ENCODE assay signal across 20 cellular contexts in the genomic region with DNA sequence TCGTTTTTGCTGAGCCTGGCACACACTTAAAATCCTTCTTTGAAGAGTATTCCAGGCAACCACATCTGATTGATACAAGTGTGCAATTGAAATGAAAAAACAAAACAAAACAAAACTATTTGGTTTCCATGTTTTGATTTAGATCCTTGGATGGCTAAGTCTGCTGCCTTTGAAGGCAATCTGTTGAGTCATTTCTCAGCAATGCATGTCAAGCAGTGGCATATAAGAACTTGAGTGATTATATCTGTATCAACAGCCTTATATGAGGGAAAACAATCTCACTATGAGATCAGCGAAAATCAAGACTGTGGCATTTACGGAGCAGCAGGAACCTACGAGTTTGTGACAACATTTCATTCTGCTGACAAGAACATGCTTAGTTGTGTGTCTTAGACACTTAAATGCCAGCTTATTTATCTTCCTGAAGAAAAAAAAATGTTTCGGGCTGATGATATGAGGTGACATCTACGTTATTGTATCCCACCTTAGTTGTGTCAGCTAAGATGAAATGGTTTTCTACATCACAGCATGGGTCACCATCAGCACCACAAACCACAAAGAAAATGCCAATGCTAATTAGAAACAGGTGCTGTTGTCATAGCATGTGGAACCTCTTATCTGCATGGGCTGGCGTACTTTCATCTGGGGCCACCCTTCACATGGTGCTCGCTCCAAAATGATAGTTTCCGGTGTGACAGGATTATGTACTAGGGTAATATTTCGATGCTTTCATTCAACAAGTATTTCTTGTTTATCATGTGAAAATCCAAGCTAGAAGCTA.
DNase-seq lines count a peak whose midpoint lies in the region; ATAC-seq and TF ChIP-seq lines count a peak whose summit lies in the region.
"Had no signal": no experiment of that assay in that cellular context is flagged by ENCODE, and none has a peak within 500 bp of the region (broad histone marks: within the 10 kb centered on the region; RNA-seq: fewer than 3 reads in every experiment).

No MANE protein-coding gene starts in this region.

- no peaks in the 10 kb centered on the region for H3K9me3 ChIP-seq in SK-N-MC (ENCODE audit: low read depth, low read length)
- no peaks in the 10 kb centered on the region for H3K9me3 ChIP-seq in parathyroid adenoma (ENCODE audit: control insufficient read depth, low read length)
- H3K9me3 ChIP-seq: BE2C, ovary, suprapubic skin had no signal

- H3K27ac ChIP-seq in SK-N-MC (no peak overlapping the region), parathyroid adenoma (no peak overlapping the region)
- H3K27ac ChIP-seq: ovary, suprapubic skin had no signal

- TF ChIP-seq CTCF in epithelial cell of esophagus (IDR thresholded peaks at IDR 0.05; ENCODE audit: insufficient read depth, low read depth, low read length, missing control alignments) (no peak), parathyroid adenoma (IDR thresholded peaks at IDR 0.05) (no peak), mesothelial cell of epicardium (IDR thresholded peaks at IDR 0.05; ENCODE audit: unreplicated experiment) (no peak), GM13976 (IDR thresholded peaks at IDR 0.05; ENCODE audit: borderline replicate concordance, control extremely low read depth, extremely low read depth, insufficient read depth, missing control alignments) (no peak)

- DNase-seq in EL (peak; percentile 49), SK-N-MC (ENCODE audit: low read depth, low spot score) (peak; percentile 2), epithelial cell of esophagus (ENCODE audit: low read depth) (peak; percentile 58), mesothelial cell of epicardium (ENCODE audit: low spot score in 2 of 2, unreplicated experiment in 2 of 2) (no peak), GM13976 (ENCODE audit: low spot score) (no peak)
- DNase-seq: activated CD4-positive, alpha-beta T cell treated with anti-CD3 and anti-CD28 coated beads for 4 hours; activated naive CD4-positive, alpha-beta T cell treated with anti-CD3 and anti-CD28 coated beads, Interleukin-2, amount 50 U/mL, for 16 hours; BE2C; KBM-7; NCI-H1048; NCI-H2029 treated with DMSO at 0.1 percent for 48 hours; NCI-H524; ovary; stimulated activated CD4-positive, alpha-beta T cell treated with anti-CD3 and anti-CD28 coated beads, Interleukin-4, amount 100 ng/mL, for 4 hours; stimulated activated CD8-positive, alpha-beta memory T cell treated with anti-CD3 and anti-CD28 coated beads, Interleukin-4, amount 100 ng/mL, for 48 hours had no signal

- no peaks in the 10 kb centered on the region for H3K27me3 Mint-ChIP-seq in mesothelial cell of epicardium (ENCODE audit: low read depth)

- peak overlapping the region; percentile 38 for H3K4me3 ChIP-seq in SK-N-MC
- no peak overlapping the region for H3K4me3 ChIP-seq in epithelial cell of esophagus (ENCODE audit: low read length)
- no peak overlapping the region for H3K4me3 ChIP-seq in parathyroid adenoma (ENCODE audit: low read depth, low read length)
- H3K4me3 ChIP-seq: GM12878, ovary, suprapubic skin had no signal

- no peaks in the 10 kb centered on the region for H3K36me3 ChIP-seq in SK-N-MC (ENCODE audit: insufficient read depth, low read length)
- no peaks in the 10 kb centered on the region for H3K36me3 ChIP-seq in parathyroid adenoma (ENCODE audit: control insufficient read depth, insufficient read depth, low read length)
- H3K36me3 ChIP-seq: BE2C, ovary, suprapubic skin had no signal

- H2AFZ ChIP-seq in parathyroid adenoma: no peak overlapping the region

- no peak for ATAC-seq in HG03196 (IDR thresholded peaks at IDR 0.05; ENCODE audit: unreplicated experiment)
- no peak for ATAC-seq in HG03469 (IDR thresholded peaks at IDR 0.05; ENCODE audit: unreplicated experiment)
- ATAC-seq: GM12878 had no signal

- no peak overlapping the region for H3K4me3 Mint-ChIP-seq in mesothelial cell of epicardium

- H3K9ac ChIP-seq in SK-N-MC (ENCODE audit: insufficient read length) (no peak overlapping the region), parathyroid adenoma (no peak overlapping the region)

- H3K27ac Mint-ChIP-seq in mesothelial cell of epicardium: no peak overlapping the region

- peak overlapping the region; percentile 21 for H3K4me2 ChIP-seq in parathyroid adenoma (ENCODE audit: low read length)

- H3K27me3 ChIP-seq in parathyroid adenoma (ENCODE audit: control insufficient read depth, insufficient read depth, low read length): no peaks in the 10 kb centered on the region
- H3K27me3 ChIP-seq: BE2C, ovary, suprapubic skin had no signal

- no peaks in the 10 kb centered on the region for H3K79me2 ChIP-seq in parathyroid adenoma

- H3K4me1 Mint-ChIP-seq in mesothelial cell of epicardium: peaks cover 8% of the 10 kb centered on the region

- in situ Hi-C loops in GM13976 (cut with MboI; ENCODE audit: low sequenced_read_pairs, unreplicated experiment): no loop called here

- H3K36me3 Mint-ChIP-seq in mesothelial cell of epicardium: no peaks in the 10 kb centered on the region

- no peaks in the 10 kb centered on the region for H3K9me3 Mint-ChIP-seq in mesothelial cell of epicardium

- H3K4me1 ChIP-seq in parathyroid adenoma: no peaks in the 10 kb centered on the region
- H3K4me1 ChIP-seq: BE2C, suprapubic skin had no signal

Comparison
In these comparisons a context has a peak if more than half of its experiments do, and no peak if none do; other contexts are left out.
1. DNase-seq: peak in EL (single experiment), SK-N-MC (single experiment) and epithelial cell of esophagus (single experiment); none in mesothelial cell of epicardium (0 of 2) and GM13976 (single experiment).